2 cellular contexts compared by ENCODE assay signal in the genomic region with DNA sequence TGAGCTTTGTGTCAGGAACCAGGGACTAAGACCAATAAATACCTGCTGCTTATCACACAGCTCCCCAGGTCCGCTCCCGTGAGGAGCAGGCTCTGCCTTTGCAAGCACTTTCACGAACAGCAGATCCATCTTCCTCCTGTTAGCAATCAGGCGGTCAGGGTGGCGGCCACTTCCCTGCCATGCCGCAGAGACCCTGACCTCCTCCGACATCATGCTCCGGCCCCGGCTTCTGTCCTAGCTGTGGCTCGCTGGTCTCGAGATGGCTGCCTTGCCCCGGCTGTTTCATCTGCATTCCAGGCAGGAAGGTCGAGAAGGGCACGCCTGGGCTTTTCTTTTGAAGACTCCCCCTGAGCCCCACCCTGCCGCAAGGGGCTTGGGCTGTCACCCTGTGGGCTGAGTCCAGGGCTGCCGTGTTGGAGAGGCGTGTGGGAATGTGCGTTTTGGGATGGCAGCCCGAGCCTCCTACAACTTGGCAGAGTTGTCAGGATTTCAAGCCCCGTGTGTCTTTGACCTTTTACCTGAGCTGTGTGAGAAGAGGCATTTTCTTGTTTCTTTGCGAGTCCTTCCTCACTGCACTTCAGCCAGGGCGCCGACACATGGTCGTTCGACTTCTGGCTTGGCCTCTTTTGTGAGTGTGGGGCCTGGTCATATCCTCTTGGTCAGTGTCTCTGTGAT.
A peak's percentile ranks its signal among the peaks of the same experiment; 100 is the strongest.
TF ChIP-seq lines count a peak whose summit lies in the region.

No MANE protein-coding gene starts in this region.

TF ChIP-seq in K562, 482 proteins besides CTCF, POLR2A, EP300 and RAD21:
- peak; percentile 61; the same call in 1 of the 2 replicates for TF ChIP-seq SMARCA5 (IDR thresholded peaks at IDR 0.05)
- TF ChIP-seq HLTF (IDR thresholded peaks at IDR 0.05) = peak; percentile 98
- TF ChIP-seq LARP7 (IDR thresholded peaks at IDR 0.05) = no peak
- TF ChIP-seq ZSCAN29 (IDR thresholded peaks at IDR 0.05) = no peak
- TF ChIP-seq SMAD3 (CRISPR knock-in tag; conservative IDR thresholded peaks at IDR 0.05) = no peak
- TF ChIP-seq SMAD4 (CRISPR knock-in tag; conservative IDR thresholded peaks at IDR 0.05) = no peak
- TF ChIP-seq ZFP36 (IDR thresholded peaks at IDR 0.05; ENCODE audit: low read depth, low read length, partially characterized antibody) = no peak
- no peak for TF ChIP-seq ATF7 (IDR thresholded peaks at IDR 0.05)
- TF ChIP-seq ZBTB7A (IDR thresholded peaks at IDR 0.05; ENCODE audit: borderline replicate concordance, control insufficient read depth, low read depth, low read length) = 0 out of 2 replicates have a peak, but pooled peaks have one; percentile 15
- TF ChIP-seq SMAD2 (IDR thresholded peaks at IDR 0.05; ENCODE audit: low read depth, low read length) = no peak
- no peak for TF ChIP-seq ZNF12 (CRISPR knock-in tag; IDR thresholded peaks at IDR 0.05)
- 0 out of 2 replicates have a peak, but pooled peaks have one; percentile 46 for TF ChIP-seq ESRRA (IDR thresholded peaks at IDR 0.05; ENCODE audit: borderline replicate concordance, low read depth)
- TF ChIP-seq RBFOX2 (IDR thresholded peaks at IDR 0.05; ENCODE audit: low read depth, low read length) = 0 out of 2 replicates have a peak, but pooled peaks have one; percentile 4
TF ChIP-seq in K562: peak in this region for 5.

TF ChIP-seq in HepG2, 621 proteins besides CTCF, POLR2A, EP300 and RAD21:
- TF ChIP-seq SALL1 (CRISPR knock-in tag; IDR thresholded peaks at IDR 0.05) = peak; percentile 5; the same call in 1 of the 2 replicates
- TF ChIP-seq, protein P1, sequence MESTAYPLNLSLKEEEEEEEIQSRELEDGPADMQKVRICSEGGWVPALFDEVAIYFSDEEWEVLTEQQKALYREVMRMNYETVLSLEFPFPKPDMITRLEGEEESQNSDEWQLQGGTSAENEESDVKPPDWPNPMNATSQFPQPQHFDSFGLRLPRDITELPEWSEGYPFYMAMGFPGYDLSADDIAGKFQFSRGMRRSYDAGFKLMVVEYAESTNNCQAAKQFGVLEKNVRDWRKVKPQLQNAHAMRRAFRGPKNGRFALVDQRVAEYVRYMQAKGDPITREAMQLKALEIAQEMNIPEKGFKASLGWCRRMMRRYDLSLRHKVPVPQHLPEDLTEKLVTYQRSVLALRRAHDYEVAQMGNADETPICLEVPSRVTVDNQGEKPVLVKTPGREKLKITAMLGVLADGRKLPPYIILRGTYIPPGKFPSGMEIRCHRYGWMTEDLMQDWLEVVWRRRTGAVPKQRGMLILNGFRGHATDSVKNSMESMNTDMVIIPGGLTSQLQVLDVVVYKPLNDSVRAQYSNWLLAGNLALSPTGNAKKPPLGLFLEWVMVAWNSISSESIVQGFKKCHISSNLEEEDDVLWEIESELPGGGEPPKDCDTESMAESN (CRISPR knock-in tag; conservative IDR thresholded peaks at IDR 0.05) = no peak
